20 cellular contexts compared by ENCODE assay signal in the genomic region with DNA sequence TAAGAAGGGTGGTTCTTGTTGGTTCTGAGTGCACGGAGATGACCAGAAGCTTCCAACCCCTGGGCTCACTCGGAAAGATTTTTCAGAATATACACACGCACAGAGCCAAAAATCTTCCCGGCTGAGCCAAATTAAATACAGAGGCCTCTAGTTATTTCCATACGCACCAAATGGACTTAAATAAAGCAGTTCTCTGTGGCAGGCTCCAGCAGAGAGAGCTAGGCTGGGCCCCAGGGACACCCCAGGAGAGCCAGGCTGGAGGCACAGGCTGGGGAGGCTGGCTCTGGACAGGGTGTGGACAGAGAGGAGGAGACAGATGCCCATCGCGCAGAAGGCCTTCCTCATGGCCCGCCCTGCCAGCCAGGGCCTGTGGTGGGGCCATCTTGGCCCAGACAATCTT.
DNase-seq lines count a peak whose midpoint lies in the region; ATAC-seq and TF ChIP-seq lines count a peak whose summit lies in the region.
"Had no signal": no experiment of that assay in that cellular context is flagged by ENCODE, and none has a peak within 500 bp of the region (broad histone marks: within the 10 kb centered on the region; RNA-seq: fewer than 3 reads in every experiment).

No MANE protein-coding gene starts in this region.

- H3K79me2 ChIP-seq in trophoblast cell (ENCODE audit: control insufficient read depth, insufficient read depth, low read length, poor library complexity) = peaks cover 3% of the 10 kb centered on the region

- H3K9me3 Mint-ChIP-seq in activated T-helper 17 cell treated with anti-CD3 and anti-CD28 coated beads, Interleukin-2, amount 50 U/mL, for 72 hours = no peaks in the 10 kb centered on the region
- H3K9me3 Mint-ChIP-seq in glutamatergic neuron (ENCODE audit: unreplicated experiment) (peaks cover 34% of the 10 kb centered on the region), WTC11 (no peaks in the 10 kb centered on the region)
- H3K9me3 Mint-ChIP-seq in stimulated activated effector memory CD8-positive, alpha-beta T cell treated with anti-CD3 and anti-CD28 coated beads, Interleukin-12 subunit alpha, Interleukin-12 subunit beta, amount 100 ng/mL, for 72 hours = no peaks in the 10 kb centered on the region
- H3K9me3 Mint-ChIP-seq: memory B cell, neural crest cell had no signal

- no peak overlapping the region for H2BK12ac ChIP-seq in trophoblast cell (ENCODE audit: low read length)

- no peak overlapping the region for H2BK5ac ChIP-seq in trophoblast cell (ENCODE audit: low read depth, low read length, poor library complexity)

- H3K36me3 ChIP-seq in BLaER1 treated with 17β-estradiol and CSF1 and Interleukin-3, amounts not matched to agents 10 nM and 100 nM = peaks cover 0 to 41% (median 0%) of the 10 kb centered on the region in 11 experiments; a peak in 7 of 22 replicates
- no peaks in the 10 kb centered on the region for H3K36me3 ChIP-seq in trophoblast cell (ENCODE audit: control insufficient read depth in 1 of 2, insufficient read depth in 2 of 2, low read length in 2 of 2)

- H4K12ac ChIP-seq in trophoblast cell (ENCODE audit: low read depth, low read length) = no peak overlapping the region

- peaks cover 48 to 100% (median 98%) of the 10 kb centered on the region in 11 experiments for H4K20me1 ChIP-seq in BLaER1 treated with 17β-estradiol and CSF1 and Interleukin-3, amounts not matched to agents 10 nM and 100 nM

- H3K23ac ChIP-seq in trophoblast cell (ENCODE audit: low read length) = no peak overlapping the region

- H3K36me3 Mint-ChIP-seq in activated T-helper 17 cell treated with anti-CD3 and anti-CD28 coated beads, Interleukin-2, amount 50 U/mL, for 72 hours (ENCODE audit: low read depth) = peaks cover 14% of the 10 kb centered on the region
- H3K36me3 Mint-ChIP-seq in glutamatergic neuron (ENCODE audit: unreplicated experiment) (no peaks in the 10 kb centered on the region), WTC11 (no peaks in the 10 kb centered on the region)
- peaks cover 18% of the 10 kb centered on the region for H3K36me3 Mint-ChIP-seq in stimulated activated effector memory CD8-positive, alpha-beta T cell treated with anti-CD3 and anti-CD28 coated beads, Interleukin-12 subunit alpha, Interleukin-12 subunit beta, amount 100 ng/mL, for 72 hours

- no peak overlapping the region for H3K18ac ChIP-seq in trophoblast cell (ENCODE audit: low read length)

- H3K4me1 ChIP-seq in BLaER1 treated with 17β-estradiol and CSF1 and Interleukin-3, amounts not matched to agents 10 nM and 100 nM = peaks cover 100% of the 10 kb centered on the region in 10 experiments
- H3K4me1 ChIP-seq in trophoblast cell (ENCODE audit: control insufficient read depth in 1 of 2, insufficient read depth in 2 of 2, low read length in 2 of 2) = peaks cover 2 to 8% of the 10 kb centered on the region in 2 experiments

- peak overlapping the region in 1 of 10 experiments; percentile 7; a peak in 1 of 20 replicates for H3K4me3 ChIP-seq in BLaER1 treated with 17β-estradiol and CSF1 and Interleukin-3, amounts not matched to agents 10 nM and 100 nM
- H3K4me3 ChIP-seq in trophoblast cell (ENCODE audit: low read depth, low read length) = no peak overlapping the region
- H3K4me3 ChIP-seq: body of pancreas had no signal

- no peaks in the 10 kb centered on the region for H3K27me3 Mint-ChIP-seq in activated T-helper 17 cell treated with anti-CD3 and anti-CD28 coated beads, Interleukin-2, amount 50 U/mL, for 72 hours
- H3K27me3 Mint-ChIP-seq in glutamatergic neuron (ENCODE audit: unreplicated experiment) (peaks cover 37% of the 10 kb centered on the region), WTC11 (ENCODE audit: low read depth) (no peaks in the 10 kb centered on the region)
- H3K27me3 Mint-ChIP-seq: memory B cell had no signal

- H3K79me1 ChIP-seq in trophoblast cell (ENCODE audit: low read length) = no peaks in the 10 kb centered on the region

- intact Hi-C loops in left colon (cut with DNase I, micrococcal nuclease) = no loop called here

- H2BK120ac ChIP-seq in trophoblast cell (ENCODE audit: insufficient read depth, low read length, poor library complexity) = no peak overlapping the region

- POLR2A ChIA-PET in WTC11 (lab: Charles Lee) = no interaction called here

- H3K4me2 ChIP-seq in BLaER1 treated with 17β-estradiol and CSF1 and Interleukin-3, amounts not matched to agents 10 nM and 100 nM = peak overlapping the region; percentile 96 to 100 (median 99)
- no peak overlapping the region for H3K4me2 ChIP-seq in trophoblast cell (ENCODE audit: low read length)

- no peaks in the 10 kb centered on the region for H3K27me3 ChIP-seq in BLaER1 treated with 17β-estradiol and CSF1 and Interleukin-3, amounts not matched to agents 10 nM and 100 nM
- H3K27me3 ChIP-seq in trophoblast cell (ENCODE audit: insufficient read depth, low read length) = no peaks in the 10 kb centered on the region
- H3K27me3 ChIP-seq: body of pancreas had no signal

- WGBS in trophoblast cell (ENCODE audit: extremely low coverage, insufficient coverage, insufficient read length) = no CpG with 5 or more reads among the region's 8 CpGs

- ATAC-seq in activated T-helper 17 cell treated with anti-CD3 and anti-CD28 coated beads, Interleukin-2, amount 50 U/mL, for 72 hours (replicated peaks) = no peak
- ATAC-seq in stimulated activated effector memory CD8-positive, alpha-beta T cell treated with anti-CD3 and anti-CD28 coated beads, Interleukin-12 subunit alpha, Interleukin-12 subunit beta, amount 100 ng/mL, for 72 hours = no peak
- ATAC-seq in WTC11 (no peak), left colon (no peak)
- ATAC-seq: body of pancreas, PC-3 had no signal

- H3K4me3 Mint-ChIP-seq in activated T-helper 17 cell treated with anti-CD3 and anti-CD28 coated beads, Interleukin-2, amount 50 U/mL, for 72 hours = no peak overlapping the region
- H3K4me3 Mint-ChIP-seq in glutamatergic neuron (ENCODE audit: unreplicated experiment) (peak overlapping the region; percentile 20), WTC11 (no peak overlapping the region)
- no peak overlapping the region for H3K4me3 Mint-ChIP-seq in stimulated activated effector memory CD8-positive, alpha-beta T cell treated with anti-CD3 and anti-CD28 coated beads, Interleukin-12 subunit alpha, Interleukin-12 subunit beta, amount 100 ng/mL, for 72 hours
- H3K4me3 Mint-ChIP-seq: memory B cell, neural crest cell had no signal

- H2AK5ac ChIP-seq in trophoblast cell (ENCODE audit: low read length) = no peak overlapping the region

- H3K9ac ChIP-seq in BLaER1 treated with 17β-estradiol and CSF1 and Interleukin-3, amounts not matched to agents 10 nM and 100 nM = peak overlapping the region in 5 of 11 experiments; percentile 11 to 83 (median 81); a peak in 7 of 22 replicates
- no peak overlapping the region for H3K9ac ChIP-seq in trophoblast cell (ENCODE audit: low read length)

- peak overlapping the region in 7 of 11 experiments; percentile 2 to 91 (median 88); a peak in 14 of 22 replicates for H3K27ac ChIP-seq in BLaER1 treated with 17β-estradiol and CSF1 and Interleukin-3, amounts not matched to agents 10 nM and 100 nM
- H3K27ac ChIP-seq in trophoblast cell (ENCODE audit: low read depth, low read length) = no peak overlapping the region

- CTCF ChIA-PET in WTC11 (lab: Charles Lee) = interaction anchor here (0.8 kb wide), 1 partner anchor 10 kb away, joined by 3 read pairs; no protein-coding TSS in a partner anchor

- H3K27ac Mint-ChIP-seq in activated T-helper 17 cell treated with anti-CD3 and anti-CD28 coated beads, Interleukin-2, amount 50 U/mL, for 72 hours = peak overlapping the region; percentile 85
- H3K27ac Mint-ChIP-seq in glutamatergic neuron (ENCODE audit: unreplicated experiment) = peak overlapping the region; percentile 68
- peak overlapping the region; percentile 61 for H3K27ac Mint-ChIP-seq in stimulated activated effector memory CD8-positive, alpha-beta T cell treated with anti-CD3 and anti-CD28 coated beads, Interleukin-12 subunit alpha, Interleukin-12 subunit beta, amount 100 ng/mL, for 72 hours
- no peak overlapping the region for H3K27ac Mint-ChIP-seq in WTC11

- H2AFZ ChIP-seq in trophoblast cell (ENCODE audit: insufficient read depth, low read length, poor library complexity) = no peak overlapping the region

- H3K4ac ChIP-seq in trophoblast cell (ENCODE audit: low read depth, low read length) = no peak overlapping the region

- DNase-seq in glutamatergic neuron (no peak), trophoblast cell (no peak), COLO668 (lab: John Stamatoyannopoulos, UW; ENCODE audit: unreplicated experiment) (no peak), WTC11 (ENCODE audit: low spot score) (no peak), left colon (no peak)
- no peak for DNase-seq in stimulated activated effector memory CD8-positive, alpha-beta T cell treated with anti-CD3 and anti-CD28 coated beads, Interleukin-12 subunit alpha, Interleukin-12 subunit beta, amount 100 ng/mL, for 72 hours (ENCODE audit: low spot score in 2 of 2)
- DNase-seq: activated CD8-positive, alpha-beta memory T cell treated with anti-CD3 and anti-CD28 coated beads for 24 hours; activated effector memory CD4-positive, alpha-beta T cell treated with Interleukin-2 at 50 U/mL for 16 hours; AML-193; body of pancreas; DMS153; effector CD8-positive, alpha-beta T cell; MV-4-11; NCI-H2081 treated with DMSO at 0.1 percent for 48 hours; PC-3; stimulated activated CD4-positive, alpha-beta T cell treated with anti-CD3 and anti-CD28 coated beads, Interleukin-4, amount 100 ng/mL, for 4 hours had no signal

- peaks cover 54% of the 10 kb centered on the region for H3K4me1 Mint-ChIP-seq in activated T-helper 17 cell treated with anti-CD3 and anti-CD28 coated beads, Interleukin-2, amount 50 U/mL, for 72 hours
- H3K4me1 Mint-ChIP-seq in glutamatergic neuron (ENCODE audit: low read depth, unreplicated experiment) (peaks cover 69% of the 10 kb centered on the region), WTC11 (peaks cover 23% of the 10 kb centered on the region)
- H3K4me1 Mint-ChIP-seq in stimulated activated effector memory CD8-positive, alpha-beta T cell treated with anti-CD3 and anti-CD28 coated beads, Interleukin-12 subunit alpha, Interleukin-12 subunit beta, amount 100 ng/mL, for 72 hours = peaks cover 89% of the 10 kb centered on the region

- no peaks in the 10 kb centered on the region for H3K9me3 ChIP-seq in BLaER1 treated with 17β-estradiol and CSF1 and Interleukin-3, amounts not matched to agents 10 nM and 100 nM (replicated peaks in 1 of 11)
- peaks cover 3% of the 10 kb centered on the region for H3K9me3 ChIP-seq in trophoblast cell (ENCODE audit: insufficient read depth, low read depth, low read length)
- H3K9me3 ChIP-seq: body of pancreas had no signal

- no peak overlapping the region for H3K14ac ChIP-seq in trophoblast cell (ENCODE audit: low read length)

- H4K8ac ChIP-seq in trophoblast cell (ENCODE audit: low read depth, low read length) = no peak overlapping the region

- H4K91ac ChIP-seq in trophoblast cell (ENCODE audit: low read depth, low read length) = no peak overlapping the region

- no peak for TF ChIP-seq CTCF in glutamatergic neuron (IDR thresholded peaks at IDR 0.05; ENCODE audit: partially characterized antibody, unreplicated experiment)
- TF ChIP-seq CTCF in WTC11 (IDR thresholded peaks at IDR 0.05) = no peak

TF ChIP-seq in WTC11, 78 proteins besides CTCF, POLR2A, EP300 and RAD21 (continues in another document):
- no peak for TF ChIP-seq TP53 (CRISPR knock-in tag; IDR thresholded peaks at IDR 0.05)
- no peak for TF ChIP-seq ESRRA (CRISPR knock-in tag; IDR thresholded peaks at IDR 0.05; ENCODE audit: borderline replicate concordance)
